Comparison of ENCODE assay signal across 26 cellular contexts in genomic region chr11:118276422-118276821, GRCh38. TPM values are rescaled to one million over a fixed set of nuclear protein-coding genes. Genes with fewer than 3 reads are reported as not detected.
DNase-seq lines count a peak whose midpoint lies in the region; TF ChIP-seq lines count a peak whose summit lies in the region.
"Had no signal": no experiment of that assay in that cellular context is flagged by ENCODE, and none has a peak within 500 bp of the region (broad histone marks: within the 10 kb centered on the region; RNA-seq: fewer than 3 reads in every experiment).

No MANE protein-coding gene starts in this region.

- H3K4me3 Mint-ChIP-seq in activated CD4-positive, alpha-beta T cell treated with anti-CD3 and anti-CD28 coated beads, Interleukin-2, amount 10 ng/mL, durations not matched to agents 24 days and 14 days, result peak overlapping the region; percentile 5
- no peak overlapping the region for H3K4me3 Mint-ChIP-seq in activated CD4-positive, alpha-beta memory T cell treated with anti-CD3 and anti-CD28 coated beads, Interleukin-2, amount 10 ng/mL, durations not matched to agents 7 days and 5 days
- H3K4me3 Mint-ChIP-seq: effector memory CD8-positive, alpha-beta T cell had no signal

- H3K4me3 ChIP-seq in epithelial cell of esophagus (ENCODE audit: low read length) (no peak overlapping the region), smooth muscle cell (no peak overlapping the region)
- H3K4me3 ChIP-seq: body of pancreas, spleen had no signal

- POLR2A ChIA-PET in activated CD4-positive, alpha-beta memory T cell treated with anti-CD3 and anti-CD28 coated beads, Interleukin-2, amount 10 ng/mL, durations not matched to agents 7 days and 5 days (lab: Charles Lee), result interaction anchor here (1.0 to 1.9 kb wide), 4 partner anchors 9 to 83 kb away, joined by 3 to 8 read pairs (median 6); partner anchors contain the start of genes MPZL2 and UBE4A

- 78% methylated on average over 1 of the region's 1 CpG for WGBS in smooth muscle cell (ENCODE audit: low lambda C conversion rate)

- peaks cover 18% of the 10 kb centered on the region for H3K27me3 ChIP-seq in smooth muscle cell (ENCODE audit: low read depth)
- H3K27me3 ChIP-seq: body of pancreas had no signal

- intact Hi-C loops in activated CD4-positive, alpha-beta T cell treated with anti-CD3 and anti-CD28 coated beads, Interleukin-2, amount 10 ng/mL, durations not matched to agents 24 days and 14 days (cut with micrococcal nuclease), result loop anchor here (2.0 kb wide), 1 partner anchor 14 kb away; no protein-coding TSS in a partner anchor

- H3K27ac Mint-ChIP-seq in activated CD4-positive, alpha-beta T cell treated with anti-CD3 and anti-CD28 coated beads, Interleukin-2, amount 10 ng/mL, durations not matched to agents 24 days and 14 days, result peak overlapping the region; percentile 39
- peak overlapping the region; percentile 13 for H3K27ac Mint-ChIP-seq in activated CD4-positive, alpha-beta memory T cell treated with anti-CD3 and anti-CD28 coated beads, Interleukin-2, amount 10 ng/mL, durations not matched to agents 7 days and 5 days
- H3K27ac Mint-ChIP-seq: effector memory CD8-positive, alpha-beta T cell had no signal

- H3K27ac ChIP-seq in smooth muscle cell (ENCODE audit: low read depth), result peak overlapping the region; percentile 60
- H3K27ac ChIP-seq: body of pancreas, spleen, WERI-Rb-1 had no signal

- peak overlapping the region; percentile 3 for H3K4me2 ChIP-seq in smooth muscle cell

- H3F3A ChIP-seq in smooth muscle cell (ENCODE audit: low read depth), result no peaks in the 10 kb centered on the region

- no peaks in the 10 kb centered on the region for H3K79me2 ChIP-seq in smooth muscle cell (ENCODE audit: low read depth)

- H2AFZ ChIP-seq in smooth muscle cell (ENCODE audit: low read depth), result no peak overlapping the region

- CTCF ChIA-PET in activated CD4-positive, alpha-beta memory T cell treated with anti-CD3 and anti-CD28 coated beads, Interleukin-2, amount 10 ng/mL, durations not matched to agents 7 days and 5 days (lab: Charles Lee), result interaction anchor here (0.6 to 3.7 kb wide), 8 partner anchors 12 to 328 kb away, joined by 3 to 20 read pairs (median 4); partner anchors contain the start of gene MPZL2

- no peaks in the 10 kb centered on the region for H3K36me3 ChIP-seq in smooth muscle cell (ENCODE audit: low read depth)
- H3K36me3 ChIP-seq: BE2C, spleen, WERI-Rb-1 had no signal

- H3K9ac ChIP-seq in smooth muscle cell (ENCODE audit: low read depth), result no peak overlapping the region

- H3K9me3 ChIP-seq in smooth muscle cell (replicated peaks; ENCODE audit: low read depth), result no peaks in the 10 kb centered on the region
- H3K9me3 ChIP-seq: BE2C, body of pancreas, spleen had no signal

- peaks cover 6% of the 10 kb centered on the region for H3K4me1 ChIP-seq in smooth muscle cell (ENCODE audit: low read depth)
- H3K4me1 ChIP-seq: BE2C had no signal

- peaks cover 3% of the 10 kb centered on the region for H3K9me3 Mint-ChIP-seq in activated CD4-positive, alpha-beta T cell treated with anti-CD3 and anti-CD28 coated beads, Interleukin-2, amount 10 ng/mL, durations not matched to agents 24 days and 14 days
- no peaks in the 10 kb centered on the region for H3K9me3 Mint-ChIP-seq in activated CD4-positive, alpha-beta memory T cell treated with anti-CD3 and anti-CD28 coated beads, Interleukin-2, amount 10 ng/mL, durations not matched to agents 7 days and 5 days
- H3K9me3 Mint-ChIP-seq: effector memory CD8-positive, alpha-beta T cell; stimulated activated naive CD8-positive, alpha-beta T cell treated with anti-CD3 and anti-CD28 coated beads, Interleukin-15, amount 100 ng/mL, for 72 hours had no signal

- no peak for DNase-seq in activated CD4-positive, alpha-beta T cell treated with anti-CD3 and anti-CD28 coated beads, Interleukin-2, amount 10 ng/mL, durations not matched to agents 24 days and 14 days
- no peak for DNase-seq in activated CD4-positive, alpha-beta T cell treated with anti-CD3 and anti-CD28 coated beads, Interleukin-2, amount 50 U/mL, for 1 hour
- DNase-seq in activated CD4-positive, alpha-beta memory T cell treated with anti-CD3 and anti-CD28 coated beads, Interleukin-2, amount 10 ng/mL, durations not matched to agents 7 days and 5 days, result no peak
- DNase-seq in epithelial cell of esophagus (ENCODE audit: low read depth) (peak; percentile 87), smooth muscle cell (lab: John Stamatoyannopoulos, UW; ENCODE audit: unreplicated experiment) (no peak), NCI-H1694 (lab: John Stamatoyannopoulos, UW) (no peak), NOMO-1 treated with DMSO at 0.1 percent for 48 hours (lab: John Stamatoyannopoulos, UW; ENCODE audit: unreplicated experiment) (no peak), SHP77 (lab: John Stamatoyannopoulos, UW) (no peak)
- DNase-seq: activated T-cell treated with anti-CD3 and anti-CD28 coated beads, Interleukin-2, amount 50 U/mL, for 48 hours; BE2C; body of pancreas; effector memory CD8-positive, alpha-beta T cell; head of caudate nucleus; Karpas-422; left cardiac atrium; mesendoderm; NCI-H1930; NCI-H226; occipital lobe; spleen; stimulated activated CD4-positive, alpha-beta T cell treated with anti-CD3 and anti-CD28 coated beads, Interleukin-4, amount 100 ng/mL, for 24 hours; stimulated activated naive CD8-positive, alpha-beta T cell treated with anti-CD3 and anti-CD28 coated beads, Interleukin-15, amount 100 ng/mL, for 72 hours; trophoblast cell; WERI-Rb-1 had no signal

- no peaks in the 10 kb centered on the region for H4K20me1 ChIP-seq in smooth muscle cell (ENCODE audit: low read depth)

- peaks cover 38% of the 10 kb centered on the region for H3K4me1 Mint-ChIP-seq in activated CD4-positive, alpha-beta T cell treated with anti-CD3 and anti-CD28 coated beads, Interleukin-2, amount 10 ng/mL, durations not matched to agents 24 days and 14 days
- peaks cover 41% of the 10 kb centered on the region for H3K4me1 Mint-ChIP-seq in activated CD4-positive, alpha-beta memory T cell treated with anti-CD3 and anti-CD28 coated beads, Interleukin-2, amount 10 ng/mL, durations not matched to agents 7 days and 5 days

- H3K27me3 Mint-ChIP-seq in activated CD4-positive, alpha-beta T cell treated with anti-CD3 and anti-CD28 coated beads, Interleukin-2, amount 10 ng/mL, durations not matched to agents 24 days and 14 days, result no peaks in the 10 kb centered on the region
- peaks cover 2% of the 10 kb centered on the region for H3K27me3 Mint-ChIP-seq in activated CD4-positive, alpha-beta memory T cell treated with anti-CD3 and anti-CD28 coated beads, Interleukin-2, amount 10 ng/mL, durations not matched to agents 7 days and 5 days
- H3K27me3 Mint-ChIP-seq: effector memory CD8-positive, alpha-beta T cell; stimulated activated naive CD8-positive, alpha-beta T cell treated with anti-CD3 and anti-CD28 coated beads, Interleukin-15, amount 100 ng/mL, for 72 hours had no signal

- no peak for TF ChIP-seq CTCF in epithelial cell of esophagus (IDR thresholded peaks at IDR 0.05; ENCODE audit: insufficient read depth, low read depth, low read length, missing control alignments)
- no peak for TF ChIP-seq CTCF in smooth muscle cell (IDR thresholded peaks at IDR 0.05; ENCODE audit: borderline replicate concordance, insufficient read depth, poor library complexity, severe bottlenecking)

- H3K36me3 Mint-ChIP-seq in activated CD4-positive, alpha-beta T cell treated with anti-CD3 and anti-CD28 coated beads, Interleukin-2, amount 10 ng/mL, durations not matched to agents 24 days and 14 days (ENCODE audit: low read depth), result no peaks in the 10 kb centered on the region
- H3K36me3 Mint-ChIP-seq in activated CD4-positive, alpha-beta memory T cell treated with anti-CD3 and anti-CD28 coated beads, Interleukin-2, amount 10 ng/mL, durations not matched to agents 7 days and 5 days (ENCODE audit: low read depth), result no peaks in the 10 kb centered on the region

RNA-seq across cellular contexts. Expression of gene MPZL2, which starts 12.3 kb away (rescaled TPM):
- 18.5 and 19.3 TPM in 2 replicates for total RNA-seq in activated CD4-positive, alpha-beta T cell treated with anti-CD3 and anti-CD28 coated beads, Interleukin-2, amount 10 ng/mL, durations not matched to agents 24 days and 14 days
- 1 to 10 TPM; 3.8 to 5.3 TPM for total RNA-seq in activated CD4-positive, alpha-beta memory T cell treated with anti-CD3 and anti-CD28 coated beads, Interleukin-2, amount 10 ng/mL, durations not matched to agents 7 days and 5 days
- 40.0 and 53.9 TPM in 2 replicates for total RNA-seq in smooth muscle cell
- polyA plus RNA-seq in smooth muscle cell, result 5.5 and 21.6 TPM in 2 replicates

RNA-seq across cellular contexts. Expression of gene MPZL3, which starts 24.3 kb away (rescaled TPM):
- total RNA-seq in activated CD4-positive, alpha-beta T cell treated with anti-CD3 and anti-CD28 coated beads, Interleukin-2, amount 10 ng/mL, durations not matched to agents 24 days and 14 days, result 64.6 and 65.4 TPM in 2 replicates
- total RNA-seq in activated CD4-positive, alpha-beta memory T cell treated with anti-CD3 and anti-CD28 coated beads, Interleukin-2, amount 10 ng/mL, durations not matched to agents 7 days and 5 days, result 10 to 100 TPM; 34.0 to 34.9 TPM
- total RNA-seq in smooth muscle cell, result 7.7 and 9.0 TPM in 2 replicates
- polyA plus RNA-seq in smooth muscle cell, result 1.7 and 5.4 TPM in 2 replicates
- total RNA-seq: SK-MEL-5 had no signal

RNA-seq across cellular contexts. Expression of gene CD3E, which starts 28.1 kb away (rescaled TPM):
- 571 TPM in 2 replicates for total RNA-seq in activated CD4-positive, alpha-beta T cell treated with anti-CD3 and anti-CD28 coated beads, Interleukin-2, amount 10 ng/mL, durations not matched to agents 24 days and 14 days
- total RNA-seq in activated CD4-positive, alpha-beta memory T cell treated with anti-CD3 and anti-CD28 coated beads, Interleukin-2, amount 10 ng/mL, durations not matched to agents 7 days and 5 days, result 100 to 1,000 TPM; 639 to 653 TPM
- total RNA-seq in smooth muscle cell, result not detected in 2 replicates
- not detected in 2 replicates for polyA plus RNA-seq in smooth muscle cell
- total RNA-seq: occipital lobe, renal cortical epithelial cell, SK-MEL-5 had no signal

RNA-seq across cellular contexts. Expression of gene JAML, which starts 51.6 kb away (rescaled TPM):
- 303 and 318 TPM in 2 replicates for total RNA-seq in activated CD4-positive, alpha-beta T cell treated with anti-CD3 and anti-CD28 coated beads, Interleukin-2, amount 10 ng/mL, durations not matched to agents 24 days and 14 days
- total RNA-seq in activated CD4-positive, alpha-beta memory T cell treated with anti-CD3 and anti-CD28 coated beads, Interleukin-2, amount 10 ng/mL, durations not matched to agents 7 days and 5 days, result 100 to 1,000 TPM; 102 to 103 TPM
- not detected in 2 replicates for total RNA-seq in smooth muscle cell
- not detected in 2 replicates for polyA plus RNA-seq in smooth muscle cell
- total RNA-seq: renal cortical epithelial cell, SK-MEL-5 had no signal

Comparison
In these comparisons a context has a peak if more than half of its experiments do, and no peak if none do; other contexts are left out.
1. RNA of gene CD3E, which starts 28.1 kb away (total RNA-seq): 639 to 653 TPM in activated CD4-positive, alpha-beta memory T cell treated with anti-CD3 and anti-CD28 coated beads, Interleukin-2, amount 10 ng/mL, durations not matched to agents 7 days and 5 days and 571 TPM in activated CD4-positive, alpha-beta T cell treated with anti-CD3 and anti-CD28 coated beads, Interleukin-2, amount 10 ng/mL, durations not matched to agents 24 days and 14 days; not detected in smooth muscle cell; every median in the first group is over 100 times any median in the second.